16 cellular contexts compared by ENCODE assay signal in the genomic region with DNA sequence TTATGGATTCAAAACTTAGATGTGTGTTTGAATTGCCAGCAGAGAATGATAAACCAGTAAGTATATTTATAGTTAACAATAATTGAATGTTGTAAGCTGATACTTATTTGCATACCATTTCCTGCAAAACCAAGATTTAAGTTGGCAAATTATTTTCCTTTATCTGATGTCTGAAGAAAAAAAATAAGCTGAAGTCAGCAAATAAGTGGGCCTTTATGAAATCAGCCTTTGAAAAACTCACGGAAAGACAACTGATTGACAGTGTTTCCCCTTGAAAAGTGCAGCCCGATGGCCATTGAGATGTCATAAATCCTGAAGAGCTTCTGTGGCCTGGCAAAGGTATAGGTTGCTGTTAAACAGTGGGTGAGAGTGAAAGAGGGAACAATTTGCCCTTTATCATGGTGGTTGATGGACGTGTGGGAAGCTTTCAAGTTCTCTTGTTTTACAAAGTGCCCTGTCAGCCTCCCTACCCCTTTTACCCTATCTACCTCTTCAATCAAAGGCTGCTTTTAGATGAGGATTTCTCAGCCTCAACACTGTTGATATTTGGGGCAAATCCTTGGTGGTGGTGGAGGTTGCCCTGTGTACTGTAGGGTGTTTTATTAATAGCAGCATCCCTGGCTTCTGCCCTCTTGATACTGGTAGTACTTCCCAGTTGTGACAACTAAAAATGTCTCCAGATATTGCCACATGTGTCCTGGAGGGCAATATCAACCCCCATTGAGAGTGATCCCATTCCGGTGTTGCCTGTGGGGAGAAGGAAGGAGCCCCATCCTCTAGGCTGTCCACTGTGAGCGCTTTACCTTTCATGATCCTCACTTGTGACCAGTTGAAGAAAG. TPM values are rescaled to one million over a fixed set of nuclear protein-coding genes. Genes with fewer than 3 reads are reported as not detected.
A peak's percentile ranks its signal among the peaks of the same experiment; 100 is the strongest.
DNase-seq lines count a peak whose midpoint lies in the region; ATAC-seq and TF ChIP-seq lines count a peak whose summit lies in the region.
"Had no signal": no experiment of that assay in that cellular context is flagged by ENCODE, and none has a peak within 500 bp of the region (broad histone marks: within the 10 kb centered on the region; RNA-seq: fewer than 3 reads in every experiment).

No MANE protein-coding gene starts in this region.

- ATAC-seq in heart left ventricle (peak; percentile 41 to 82 (median 64)), Right ventricle myocardium inferior (no peak)
- ATAC-seq: T-helper 17 cell had no signal

- 67 to 77% (median 72%) methylated on average over 5 of the region's 5 CpGs for WGBS in heart left ventricle, 4 donors
- WGBS in mesodermal cell (ENCODE audit: insufficient coverage in 2 of 2), 2 experiments, result 73 to 84% methylated on average over 3 to 4 of the region's 5 CpGs
- 86 to 88% methylated on average over 5 of the region's 5 CpGs for WGBS in thyroid gland, 2 donors
- 91% methylated on average over 5 of the region's 5 CpGs for WGBS in esophagus muscularis mucosa

- no peak for TF ChIP-seq CTCF in heart left ventricle (IDR thresholded peaks at IDR 0.05)
- no peak for TF ChIP-seq CTCF in thyroid gland (IDR thresholded peaks at IDR 0.05)
- TF ChIP-seq CTCF in esophagus muscularis mucosa (IDR thresholded peaks at IDR 0.05), result no peak

- H3K27ac Mint-ChIP-seq in activated naive CD8-positive, alpha-beta T cell treated with anti-CD3 and anti-CD28 coated beads for 36 hours, result peak overlapping the region; percentile 20
- H3K27ac Mint-ChIP-seq: activated B cell treated with CpG ODN at 0.5 μM for 24 hours, progenitor cell of endocrine pancreas had no signal

- H3K4me3 ChIP-seq in heart left ventricle (no peak overlapping the region), mesodermal cell (ENCODE audit: extremely low read depth, insufficient read depth, low read length, poor library complexity, severe bottlenecking) (no peak overlapping the region), thyroid gland (replicated peaks in 1 of 3) (no peak overlapping the region), esophagus muscularis mucosa (no peak overlapping the region)

- H3K36me3 Mint-ChIP-seq in activated naive CD8-positive, alpha-beta T cell treated with anti-CD3 and anti-CD28 coated beads for 36 hours, result peaks cover 44% of the 10 kb centered on the region

- H3K4me3 Mint-ChIP-seq in activated naive CD8-positive, alpha-beta T cell treated with anti-CD3 and anti-CD28 coated beads for 36 hours, result no peak overlapping the region
- H3K4me3 Mint-ChIP-seq: activated B cell treated with CpG ODN at 0.5 μM for 24 hours, T-helper 17 cell had no signal

- DNase-seq in heart left ventricle, result no peak
- no peak for DNase-seq in Right ventricle myocardium inferior (ENCODE audit: missing footprints)
- DNase-seq in activated naive CD8-positive, alpha-beta T cell treated with anti-CD3 and anti-CD28 coated beads for 36 hours, result no peak
- DNase-seq in thyroid gland, result no peak
- DNase-seq in DMS53 treated with DMSO at 0.1 percent for 48 hours (lab: John Stamatoyannopoulos, UW; ENCODE audit: unreplicated experiment), result no peak
- DNase-seq in KG1 (lab: John Stamatoyannopoulos, UW), result no peak
- no peak for DNase-seq in esophagus muscularis mucosa (ENCODE audit: extremely low spot score)
- DNase-seq: activated B cell treated with CpG ODN at 0.5 μM for 24 hours; Calu3; NCI-H2081; NCI-H524; SHP77; stimulated activated naive CD4-positive, alpha-beta T cell; T-helper 17 cell had no signal

- H3K9me3 Mint-ChIP-seq in activated naive CD8-positive, alpha-beta T cell treated with anti-CD3 and anti-CD28 coated beads for 36 hours, result no peaks in the 10 kb centered on the region
- H3K9me3 Mint-ChIP-seq: activated B cell treated with CpG ODN at 0.5 μM for 24 hours had no signal

- H3K27me3 ChIP-seq in heart left ventricle (no peaks in the 10 kb centered on the region), thyroid gland (no peaks in the 10 kb centered on the region), esophagus muscularis mucosa (no peaks in the 10 kb centered on the region)

- H3K27me3 Mint-ChIP-seq in activated naive CD8-positive, alpha-beta T cell treated with anti-CD3 and anti-CD28 coated beads for 36 hours, result no peaks in the 10 kb centered on the region
- H3K27me3 Mint-ChIP-seq: activated B cell treated with CpG ODN at 0.5 μM for 24 hours, progenitor cell of endocrine pancreas, T-helper 17 cell had no signal

- TF ChIP-seq POLR2A in heart left ventricle (IDR thresholded peaks at IDR 0.05), result no peak
- TF ChIP-seq POLR2A in thyroid gland (IDR thresholded peaks at IDR 0.05), result no peak
- TF ChIP-seq POLR2A in esophagus muscularis mucosa (IDR thresholded peaks at IDR 0.05; ENCODE audit: low read depth), result no peak

- intact Hi-C loops in heart left ventricle (cut with DNase I), result no loop called here
- intact Hi-C loops in Right ventricle myocardium inferior (cut with DNase I), result no loop called here
- intact Hi-C loops in thyroid gland (cut with DNase I), result no loop called here
- intact Hi-C loops in esophagus muscularis mucosa (cut with DNase I), result no loop called here

- H3K36me3 ChIP-seq in heart left ventricle (peaks cover 0 to 71% (median 16%) of the 10 kb centered on the region in 9 donors), mesodermal cell (ENCODE audit: control insufficient read depth, insufficient read depth, low read length) (peaks cover 83% of the 10 kb centered on the region), thyroid gland (peaks cover 0 to 11% of the 10 kb centered on the region in 2 donors), esophagus muscularis mucosa (peaks cover 6 to 51% (median 25%) of the 10 kb centered on the region in 4 donors)

- TF ChIP-seq EP300 in esophagus muscularis mucosa (IDR thresholded peaks at IDR 0.05), result no peak

- peak overlapping the region in 11 of 12 donors; percentile 22 to 56 (median 44) for H3K27ac ChIP-seq in heart left ventricle
- H3K27ac ChIP-seq in mesodermal cell (ENCODE audit: low read depth, low read length, severe bottlenecking), result peak overlapping the region; percentile 68
- peak overlapping the region in 2 of 3 donors; percentile 18 to 19 for H3K27ac ChIP-seq in thyroid gland
- H3K27ac ChIP-seq in esophagus muscularis mucosa (replicated peaks in 1 of 4), result no peak overlapping the region

- H3K4me1 ChIP-seq in heart left ventricle (peaks cover 0 to 26% (median 15%) of the 10 kb centered on the region in 12 donors), mesodermal cell (ENCODE audit: control insufficient read depth, insufficient read depth, low read length, poor library complexity, severe bottlenecking) (peaks cover 9% of the 10 kb centered on the region), thyroid gland (peaks cover 1 to 17% of the 10 kb centered on the region in 2 donors), esophagus muscularis mucosa (peaks cover 14 to 18% (median 17%) of the 10 kb centered on the region in 4 donors)

- H3K9me3 ChIP-seq in heart left ventricle (no peaks in the 10 kb centered on the region), mesodermal cell (ENCODE audit: control insufficient read depth, low read length) (no peaks in the 10 kb centered on the region), thyroid gland (no peaks in the 10 kb centered on the region), esophagus muscularis mucosa (no peaks in the 10 kb centered on the region)

- H3K4me1 Mint-ChIP-seq in activated naive CD8-positive, alpha-beta T cell treated with anti-CD3 and anti-CD28 coated beads for 36 hours, result peaks cover 22% of the 10 kb centered on the region

RNA-seq across cellular contexts. Expression of a gene that starts 50.2 kb away (rescaled TPM):
- total RNA-seq in heart left ventricle (10 to 100 TPM; 30.7 to 76.1 (median 63.8) TPM), Right ventricle myocardium inferior (72.4 TPM), thyroid gland (10 to 100 TPM; 37.8 to 53.3 (median 39.2) TPM), esophagus muscularis mucosa (10 to 100 TPM; 24.9 to 39.0 (median 28.3) TPM)
- 10 to 100 TPM; 25.7 to 32.2 TPM for polyA plus RNA-seq in heart left ventricle
- total RNA-seq in activated naive CD8-positive, alpha-beta T cell treated with anti-CD3 and anti-CD28 coated beads for 36 hours, result 10 to 100 TPM; 38.4 to 40.6 TPM
- polyA plus RNA-seq in mesodermal cell (2013, experiment 1 of 2), result 38.4 TPM
- 43.1 TPM for polyA plus RNA-seq in mesodermal cell (2013, experiment 2 of 2)

Comparison
In these comparisons a context has a peak if more than half of its experiments do, and no peak if none do; other contexts are left out.
1. H3K27ac ChIP-seq: peak in heart left ventricle (11 of 12), mesodermal cell (single experiment) and thyroid gland (2 of 3); none in esophagus muscularis mucosa (0 of 4).